Comparison of ENCODE assay signal across 24 cellular contexts in genomic region chr2:30457316-30457715, GRCh38.
"Had no signal": no experiment of that assay in that cellular context is flagged by ENCODE, and none has a peak within 500 bp of the region (broad histone marks: within the 10 kb centered on the region; RNA-seq: fewer than 3 reads in every experiment).

No MANE protein-coding gene starts in this region.

- H3K9me3 ChIP-seq: esophagus squamous epithelium, heart right ventricle, prostate gland, sigmoid colon, stomach, thyroid gland, vagina had no signal

- FAIRE-seq: endometrium, kidney had no signal

- DNase-seq: dermis blood vessel endothelial cell; effector memory CD4-positive, alpha-beta T cell; erythroblast; esophagus squamous epithelium; foreskin melanocyte; glutamatergic neuron; heart right ventricle; hypothalamus; kidney; naive thymus-derived CD8-positive, alpha-beta T cell; nephron progenitor cell; nucleus accumbens; right cardiac atrium; sigmoid colon; stimulated activated CD4-positive, alpha-beta T cell treated with anti-CD3 and anti-CD28 coated beads, Interleukin-2, amount 100 ng/mL, for 24 hours; stimulated activated CD4-positive, alpha-beta T cell treated with anti-CD3 and anti-CD28 coated beads, Interleukin-4, amount 100 ng/mL, for 24 hours; stimulated activated naive CD4-positive, alpha-beta T cell treated with Interleukin-2 at 50 U/mL for 16 hours; stomach; thyroid gland; trophoblast cell had no signal

- H3K27me3 ChIP-seq: esophagus squamous epithelium, heart right ventricle, sigmoid colon, stomach, thyroid gland, vagina had no signal

- H3K4me3 ChIP-seq: coronary artery, esophagus squamous epithelium, heart right ventricle, prostate gland, sigmoid colon, stomach, thyroid gland, vagina had no signal

- H3K4me1 ChIP-seq: prostate gland had no signal

- H3K27ac ChIP-seq: coronary artery, esophagus squamous epithelium, prostate gland, sigmoid colon, stomach, thyroid gland, vagina had no signal

- H3K36me3 ChIP-seq: esophagus squamous epithelium, heart right ventricle, prostate gland, sigmoid colon, stomach, thyroid gland, vagina had no signal
